Comparison of ENCODE assay signal across 8 cellular contexts in the genomic region with DNA sequence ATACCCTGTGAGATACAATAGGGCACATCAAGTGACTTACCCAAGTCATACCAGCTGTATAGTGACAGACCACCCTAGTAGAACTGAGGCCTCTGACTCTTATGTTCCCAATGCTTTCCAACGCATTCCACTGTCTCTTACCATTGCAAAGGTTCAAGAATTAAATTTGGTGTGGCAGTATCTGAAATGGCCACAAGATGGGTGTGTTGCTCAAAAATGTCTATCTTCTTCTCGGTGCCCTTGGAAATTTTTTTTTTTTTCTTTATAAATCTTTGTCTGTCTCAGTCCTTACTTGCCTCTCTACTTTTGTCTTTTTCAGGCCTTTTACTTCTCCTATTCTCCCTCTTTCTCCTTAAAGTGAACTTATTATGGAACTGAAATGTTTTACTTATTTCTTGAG. TPM values are rescaled to one million over a fixed set of nuclear protein-coding genes. Genes with fewer than 3 reads are reported as not detected.
A peak's percentile ranks its signal among the peaks of the same experiment; 100 is the strongest.
DNase-seq lines count a peak whose midpoint lies in the region; ATAC-seq and TF ChIP-seq lines count a peak whose summit lies in the region.

No MANE protein-coding gene starts in this region.

- CTCF ChIA-PET in HCT116 (lab: Charles Lee) = interaction anchor here (1.8 to 4.0 kb wide), 2 partner anchors 12 to 268 kb away, joined by 5 to 37 read pairs; no protein-coding TSS in a partner anchor

- RAD21 ChIA-PET in HCT116 (lab: Charles Lee; ENCODE audit: low non-redundant PET in 1 of 2, low total read pairs in 2 of 2, uncharacterized antibody in 2 of 2, unreplicated experiment in 2 of 2) = interaction anchor here in 1 of 2 experiments (1.3 kb wide), 1 partner anchor 268 kb away, joined by 4 read pairs; no protein-coding TSS in a partner anchor

- peak; percentile 66 for TF ChIP-seq RAD21 in HCT116 (IDR thresholded peaks at IDR 0.05; ENCODE audit: low read depth)

- H3K9me2 ChIP-seq in HCT116 (ENCODE audit: insufficient read depth) (no peaks in the 10 kb centered on the region), SU-DHL-6 (replicated peaks; ENCODE audit: insufficient read depth, low read length) (no peaks in the 10 kb centered on the region)

- peaks cover 5% of the 10 kb centered on the region; the same call in 1 of the 2 replicates for H3F3A ChIP-seq in SU-DHL-6 (ENCODE audit: insufficient read depth)

- POLR2A ChIA-PET in HCT116 (lab: Charles Lee) = no interaction called here

- ATAC-seq in HCT116 (peak; percentile 73), HG02938 (IDR thresholded peaks at IDR 0.05; ENCODE audit: unreplicated experiment) (no peak), HG03175 (IDR thresholded peaks at IDR 0.05; ENCODE audit: unreplicated experiment) (no peak), HG02623 (IDR thresholded peaks at IDR 0.05; ENCODE audit: unreplicated experiment) (no peak)

- H4K20me1 ChIP-seq in HCT116 (ENCODE audit: insufficient read depth) (no peaks in the 10 kb centered on the region), SU-DHL-6 (ENCODE audit: low read depth, low read length) (no peaks in the 10 kb centered on the region)

- in situ Hi-C loops in Caki2 (cut with HindIII; ENCODE audit: low pct_unique_long_range_greater_than_20kb, low sequenced_read_pairs) = no loop called here

- intact Hi-C loops in HCT116 (cut with micrococcal nuclease) = loop anchor here (1.0 to 5.0 kb wide), 3 partner anchors 143 to 305 kb away; no protein-coding TSS in a partner anchor

- no peak overlapping the region for H3K4me3 ChIP-seq in HCT116 (replicated peaks in 1 of 2; ENCODE audit: low read depth in 1 of 2, low read length in 2 of 2)
- no peak overlapping the region for H3K4me3 ChIP-seq in SU-DHL-6 (ENCODE audit: insufficient read depth, low read length, poor library complexity, severe bottlenecking)
- no peak overlapping the region for H3K4me3 ChIP-seq in fibroblast of the aortic adventitia (ENCODE audit: low read depth, low read length)

- no peaks in the 10 kb centered on the region for H3K4me1 ChIP-seq in HCT116 (ENCODE audit: control insufficient read depth in 1 of 2, insufficient read depth in 2 of 2, low read length in 2 of 2)

- TF ChIP-seq POLR2A in HCT116 (IDR thresholded peaks at IDR 0.05; ENCODE audit: borderline replicate concordance, extremely low read depth, insufficient read depth, insufficient read length) = no peak

- H2AFZ ChIP-seq in HCT116 (ENCODE audit: low read depth, low read length, poor library complexity, severe bottlenecking) (no peak overlapping the region), SU-DHL-6 (ENCODE audit: low read depth, low read length, severe bottlenecking) (no peak overlapping the region)

- H3K36me3 ChIP-seq in HCT116 (ENCODE audit: control insufficient read depth in 1 of 2, insufficient read depth in 2 of 2, low read length in 2 of 2) = peaks cover 6 to 9% of the 10 kb centered on the region in 2 experiments; a peak in 2 of 4 replicates
- no peaks in the 10 kb centered on the region for H3K36me3 ChIP-seq in SU-DHL-6 (ENCODE audit: low read length)

- DNase-seq in Caki2 (ENCODE audit: low read depth) (peak; percentile 33), HCT116 (ENCODE audit: low read depth, low spot score) (peak; percentile 22), fibroblast of the aortic adventitia (ENCODE audit: low read depth) (peak; percentile 61), pulmonary artery endothelial cell (ENCODE audit: low read depth, low spot score) (peak; percentile 15)

- no peak overlapping the region for H3K9ac ChIP-seq in HCT116 (ENCODE audit: low read length)
- no peak overlapping the region for H3K9ac ChIP-seq in SU-DHL-6 (ENCODE audit: low read length)

- H3K4me2 ChIP-seq in HCT116 (ENCODE audit: low read length) = no peak overlapping the region
- H3K4me2 ChIP-seq in SU-DHL-6 (ENCODE audit: low read depth, low read length, poor library complexity, severe bottlenecking) = no peak overlapping the region

- TF ChIP-seq CTCF in HCT116 (IDR thresholded peaks at IDR 0.05 in 2 of 3, conservative IDR thresholded peaks at IDR 0.05 in 1 of 3; ENCODE audit: borderline replicate concordance in 1 of 3, insufficient read depth in 1 of 3, low read depth in 2 of 3, low read length in 2 of 3) (peak; percentile 51 to 62 (median 57); a peak in 5 of 6 replicates), SU-DHL-6 (IDR thresholded peaks at IDR 0.05; ENCODE audit: insufficient read depth, low read length, poor library complexity, severe bottlenecking) (peak; percentile 61), fibroblast of the aortic adventitia (IDR thresholded peaks at IDR 0.05; ENCODE audit: insufficient read depth, low read length) (peak; percentile 57)

- H3K9me3 ChIP-seq in HCT116 (ENCODE audit: control insufficient read depth in 1 of 2, insufficient read depth in 1 of 2, low read depth in 1 of 2, low read length in 2 of 2) (no peaks in the 10 kb centered on the region), SU-DHL-6 (ENCODE audit: insufficient read depth, low read length) (no peaks in the 10 kb centered on the region)

- H3K27me3 ChIP-seq in HCT116 (ENCODE audit: insufficient read depth, low read length) (no peaks in the 10 kb centered on the region), SU-DHL-6 (ENCODE audit: low read length) (no peaks in the 10 kb centered on the region)

- H3K79me2 ChIP-seq in HCT116 (ENCODE audit: insufficient read depth, low read length) (no peaks in the 10 kb centered on the region), SU-DHL-6 (ENCODE audit: insufficient read depth, low read length) (no peaks in the 10 kb centered on the region)

- no peak overlapping the region for H3K27ac ChIP-seq in HCT116 (ENCODE audit: low read depth, low read length)
- no peak overlapping the region for H3K27ac ChIP-seq in SU-DHL-6 (ENCODE audit: low read depth, low read length)

- no TSS peak for BruUV-seq in HCT116 (replicated peaks; lab: Mats Ljungman, UMichigan)

TF ChIP-seq in HCT116, 20 proteins besides CTCF, POLR2A, EP300 and RAD21 (continues in another document):
- no peak for TF ChIP-seq JUND (IDR thresholded peaks at IDR 0.05)
- no peak for TF ChIP-seq SRF (IDR thresholded peaks at IDR 0.05; ENCODE audit: low read depth)
- TF ChIP-seq FOSL1 (IDR thresholded peaks at IDR 0.05; ENCODE audit: low read depth) = no peak
- TF ChIP-seq ZNF274 (IDR thresholded peaks at IDR 0.05; ENCODE audit: low read depth, low read length) = no peak
- TF ChIP-seq, protein P1, sequence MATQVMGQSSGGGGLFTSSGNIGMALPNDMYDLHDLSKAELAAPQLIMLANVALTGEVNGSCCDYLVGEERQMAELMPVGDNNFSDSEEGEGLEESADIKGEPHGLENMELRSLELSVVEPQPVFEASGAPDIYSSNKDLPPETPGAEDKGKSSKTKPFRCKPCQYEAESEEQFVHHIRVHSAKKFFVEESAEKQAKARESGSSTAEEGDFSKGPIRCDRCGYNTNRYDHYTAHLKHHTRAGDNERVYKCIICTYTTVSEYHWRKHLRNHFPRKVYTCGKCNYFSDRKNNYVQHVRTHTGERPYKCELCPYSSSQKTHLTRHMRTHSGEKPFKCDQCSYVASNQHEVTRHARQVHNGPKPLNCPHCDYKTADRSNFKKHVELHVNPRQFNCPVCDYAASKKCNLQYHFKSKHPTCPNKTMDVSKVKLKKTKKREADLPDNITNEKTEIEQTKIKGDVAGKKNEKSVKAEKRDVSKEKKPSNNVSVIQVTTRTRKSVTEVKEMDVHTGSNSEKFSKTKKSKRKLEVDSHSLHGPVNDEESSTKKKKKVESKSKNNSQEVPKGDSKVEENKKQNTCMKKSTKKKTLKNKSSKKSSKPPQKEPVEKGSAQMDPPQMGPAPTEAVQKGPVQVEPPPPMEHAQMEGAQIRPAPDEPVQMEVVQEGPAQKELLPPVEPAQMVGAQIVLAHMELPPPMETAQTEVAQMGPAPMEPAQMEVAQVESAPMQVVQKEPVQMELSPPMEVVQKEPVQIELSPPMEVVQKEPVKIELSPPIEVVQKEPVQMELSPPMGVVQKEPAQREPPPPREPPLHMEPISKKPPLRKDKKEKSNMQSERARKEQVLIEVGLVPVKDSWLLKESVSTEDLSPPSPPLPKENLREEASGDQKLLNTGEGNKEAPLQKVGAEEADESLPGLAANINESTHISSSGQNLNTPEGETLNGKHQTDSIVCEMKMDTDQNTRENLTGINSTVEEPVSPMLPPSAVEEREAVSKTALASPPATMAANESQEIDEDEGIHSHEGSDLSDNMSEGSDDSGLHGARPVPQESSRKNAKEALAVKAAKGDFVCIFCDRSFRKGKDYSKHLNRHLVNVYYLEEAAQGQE (IDR thresholded peaks at IDR 0.05; ENCODE audit: low read depth) = no peak
- no peak for TF ChIP-seq ZFX (IDR thresholded peaks at IDR 0.05)
- TF ChIP-seq, protein P2, sequence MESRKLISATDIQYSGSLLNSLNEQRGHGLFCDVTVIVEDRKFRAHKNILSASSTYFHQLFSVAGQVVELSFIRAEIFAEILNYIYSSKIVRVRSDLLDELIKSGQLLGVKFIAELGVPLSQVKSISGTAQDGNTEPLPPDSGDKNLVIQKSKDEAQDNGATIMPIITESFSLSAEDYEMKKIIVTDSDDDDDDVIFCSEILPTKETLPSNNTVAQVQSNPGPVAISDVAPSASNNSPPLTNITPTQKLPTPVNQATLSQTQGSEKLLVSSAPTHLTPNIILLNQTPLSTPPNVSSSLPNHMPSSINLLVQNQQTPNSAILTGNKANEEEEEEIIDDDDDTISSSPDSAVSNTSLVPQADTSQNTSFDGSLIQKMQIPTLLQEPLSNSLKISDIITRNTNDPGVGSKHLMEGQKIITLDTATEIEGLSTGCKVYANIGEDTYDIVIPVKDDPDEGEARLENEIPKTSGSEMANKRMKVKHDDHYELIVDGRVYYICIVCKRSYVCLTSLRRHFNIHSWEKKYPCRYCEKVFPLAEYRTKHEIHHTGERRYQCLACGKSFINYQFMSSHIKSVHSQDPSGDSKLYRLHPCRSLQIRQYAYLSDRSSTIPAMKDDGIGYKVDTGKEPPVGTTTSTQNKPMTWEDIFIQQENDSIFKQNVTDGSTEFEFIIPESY (IDR thresholded peaks at IDR 0.05; ENCODE audit: extremely low read depth, insufficient replicate concordance, low read length) = no peak
- TF ChIP-seq, protein P3, sequence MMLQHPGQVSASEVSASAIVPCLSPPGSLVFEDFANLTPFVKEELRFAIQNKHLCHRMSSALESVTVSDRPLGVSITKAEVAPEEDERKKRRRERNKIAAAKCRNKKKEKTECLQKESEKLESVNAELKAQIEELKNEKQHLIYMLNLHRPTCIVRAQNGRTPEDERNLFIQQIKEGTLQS (IDR thresholded peaks at IDR 0.05) = no peak
- no peak for TF ChIP-seq ELF1 (IDR thresholded peaks at IDR 0.05; ENCODE audit: borderline replicate concordance, low read depth)
- TF ChIP-seq, protein P4, sequence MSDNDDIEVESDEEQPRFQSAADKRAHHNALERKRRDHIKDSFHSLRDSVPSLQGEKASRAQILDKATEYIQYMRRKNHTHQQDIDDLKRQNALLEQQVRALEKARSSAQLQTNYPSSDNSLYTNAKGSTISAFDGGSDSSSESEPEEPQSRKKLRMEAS (IDR thresholded peaks at IDR 0.05) = no peak
- TF ChIP-seq CEBPB (IDR thresholded peaks at IDR 0.05; ENCODE audit: low read depth) = no peak

RNA-seq across cellular contexts. Expression of a gene that starts 48.4 kb away (rescaled TPM):
- not detected in 2 replicates for total RNA-seq in Caki2 (2014; rRNA removed; shearing (Covaris generic); ENCODE audit: low replicate concordance)
- total RNA-seq in HCT116 (2021; ENCODE audit: unreplicated experiment) (1.1 TPM), fibroblast of the aortic adventitia (ENCODE audit: low replicate concordance) (1.9 TPM in 1 of 2 replicates, not detected in the other), pulmonary artery endothelial cell (0.35 and 0.46 TPM in 2 replicates)
- polyA plus RNA-seq in HCT116 (2012) = 0.07 TPM in 1 of 2 replicates, not detected in the other
